Comparison of ENCODE assay signal across 19 cellular contexts in genomic region chr20:6232436-6232835, GRCh38.
"Had no signal": no experiment of that assay in that cellular context is flagged by ENCODE, and none has a peak within 500 bp of the region (broad histone marks: within the 10 kb centered on the region; RNA-seq: fewer than 3 reads in every experiment).

No MANE protein-coding gene starts in this region.

- H3K4me3 ChIP-seq: coronary artery, dorsolateral prefrontal cortex, esophagus muscularis mucosa, gastrocnemius medialis, heart right ventricle, left lung, lower lobe of right lung, mucosa of descending colon had no signal

- DNase-seq: dermis blood vessel endothelial cell; dorsolateral prefrontal cortex; effector CD4-positive, alpha-beta T cell; effector memory CD4-positive, alpha-beta T cell; foreskin keratinocyte; gastrocnemius medialis; glutamatergic neuron; head of caudate nucleus; heart right ventricle; hippocampal formation; left cardiac atrium; left lung; left ventricle myocardium superior; lower lobe of right lung; mesenchymal stem cell; mucosa of descending colon; naive B cell had no signal

- H3K36me3 ChIP-seq: esophagus muscularis mucosa, gastrocnemius medialis, heart right ventricle, left lung, lower lobe of right lung had no signal

- H3K27me3 ChIP-seq: dorsolateral prefrontal cortex, esophagus muscularis mucosa, foreskin keratinocyte, gastrocnemius medialis, heart right ventricle, left lung had no signal

- H3K9me3 ChIP-seq: esophagus muscularis mucosa, gastrocnemius medialis, heart right ventricle, left lung, lower lobe of right lung, mucosa of descending colon had no signal

- H3K4me1 ChIP-seq: esophagus muscularis mucosa, foreskin keratinocyte, gastrocnemius medialis, heart right ventricle, left lung, lower lobe of right lung had no signal

- H3K27ac ChIP-seq: coronary artery, dorsolateral prefrontal cortex, esophagus muscularis mucosa, foreskin keratinocyte, gastrocnemius medialis, heart right ventricle, left lung, lower lobe of right lung had no signal
